ENCODE assay signal across 23 cellular contexts in genomic region chr3:3316523-3316922, GRCh38.
"Had no signal": no experiment of that assay in that cellular context is flagged by ENCODE, and none has a peak within 500 bp of the region (broad histone marks: within the 10 kb centered on the region; RNA-seq: fewer than 3 reads in every experiment).

No MANE protein-coding gene starts in this region.

- H2AFZ ChIP-seq: neural progenitor cell had no signal

- H3K36me3 ChIP-seq: heart left ventricle, neural progenitor cell, ovary, right atrium auricular region, sigmoid colon, tibial nerve had no signal

- H3K4me1 Mint-ChIP-seq: neural progenitor cell; stimulated activated naive B cell treated with anti-CD40 and anti-IgM and Interleukin-4, amounts not matched to agents 10 μg/mL and 1 μg/mL and 100 μg/mL, for 72 hours; stimulated activated naive CD8-positive, alpha-beta T cell treated with anti-CD3 and anti-CD28 coated beads, Interleukin-15, amount 100 ng/mL, for 72 hours had no signal

- H3K27me3 ChIP-seq: heart left ventricle, neural progenitor cell, ovary, right atrium auricular region, sigmoid colon, testis, tibial nerve had no signal

- DNase-seq: effector CD4-positive, alpha-beta T cell; endodermal cell; heart left ventricle; hypothalamus; kidney glomerular epithelial cell; mucosa of descending colon; nucleus accumbens; ovary; sigmoid colon; stimulated activated CD4-positive, alpha-beta T cell treated with anti-CD3 and anti-CD28 coated beads, Interleukin-2, amount 100 ng/mL, for 24 hours; stimulated activated CD4-positive, alpha-beta T cell treated with anti-CD3 and anti-CD28 coated beads, Interleukin-4, amount 100 ng/mL, for 4 hours; stimulated activated naive B cell treated with anti-CD40 and anti-IgM and Interleukin-4, amounts not matched to agents 10 μg/mL and 1 μg/mL and 100 μg/mL, for 72 hours; stimulated activated naive CD8-positive, alpha-beta T cell treated with anti-CD3 and anti-CD28 coated beads, Interleukin-15, amount 100 ng/mL, for 72 hours; testis had no signal

- H3K4me2 ChIP-seq: neural progenitor cell had no signal

- H3K4me3 Mint-ChIP-seq: endodermal cell; natural killer cell treated with Interleukin-12 subunit alpha and Interleukin-12 subunit beta and Interleukin-15 and Interleukin-18, amount 100 ng/mL, for 72 hours; neural progenitor cell; stimulated activated naive B cell treated with anti-CD40 and anti-IgM and Interleukin-4, amounts not matched to agents 10 μg/mL and 1 μg/mL and 100 μg/mL, for 72 hours; stimulated activated naive CD8-positive, alpha-beta T cell treated with anti-CD3 and anti-CD28 coated beads, Interleukin-15, amount 100 ng/mL, for 72 hours had no signal

- H3K27me3 Mint-ChIP-seq: stimulated activated naive B cell treated with anti-CD40 and anti-IgM and Interleukin-4, amounts not matched to agents 10 μg/mL and 1 μg/mL and 100 μg/mL, for 72 hours; stimulated activated naive CD8-positive, alpha-beta T cell treated with anti-CD3 and anti-CD28 coated beads, Interleukin-15, amount 100 ng/mL, for 72 hours had no signal

- H3K4me1 ChIP-seq: heart left ventricle, right atrium auricular region, sigmoid colon, testis, tibial nerve had no signal

- H3K27ac Mint-ChIP-seq: endodermal cell; natural killer cell treated with Interleukin-12 subunit alpha and Interleukin-12 subunit beta and Interleukin-15 and Interleukin-18, amount 100 ng/mL, for 72 hours; neural progenitor cell; stimulated activated naive B cell treated with anti-CD40 and anti-IgM and Interleukin-4, amounts not matched to agents 10 μg/mL and 1 μg/mL and 100 μg/mL, for 72 hours; stimulated activated naive CD8-positive, alpha-beta T cell treated with anti-CD3 and anti-CD28 coated beads, Interleukin-15, amount 100 ng/mL, for 72 hours had no signal

- H3K9ac ChIP-seq: neural progenitor cell had no signal

- H3K36me3 Mint-ChIP-seq: natural killer cell treated with Interleukin-12 subunit alpha and Interleukin-12 subunit beta and Interleukin-15 and Interleukin-18, amount 100 ng/mL, for 72 hours; neural progenitor cell; stimulated activated naive B cell treated with anti-CD40 and anti-IgM and Interleukin-4, amounts not matched to agents 10 μg/mL and 1 μg/mL and 100 μg/mL, for 72 hours had no signal

- ATAC-seq: heart left ventricle; mucosa of descending colon; natural killer cell treated with Interleukin-12 subunit alpha and Interleukin-12 subunit beta and Interleukin-15 and Interleukin-18, amount 100 ng/mL, for 72 hours; stimulated activated naive B cell treated with anti-CD40 and anti-IgM and Interleukin-4, amounts not matched to agents 10 μg/mL and 1 μg/mL and 100 μg/mL, for 72 hours; stimulated activated naive CD8-positive, alpha-beta T cell treated with anti-CD3 and anti-CD28 coated beads, Interleukin-15, amount 100 ng/mL, for 72 hours had no signal

- H3K4me3 ChIP-seq: coronary artery, heart left ventricle, mucosa of descending colon, neural progenitor cell, ovary, right atrium auricular region, sigmoid colon, skin epidermis, testis, tibial nerve had no signal

- FAIRE-seq: endothelial cell of umbilical vein, frontal cortex, islet of Langerhans had no signal

- H3K27ac ChIP-seq: coronary artery, heart left ventricle, neural progenitor cell, ovary, right atrium auricular region, sigmoid colon, skin epidermis, testis, tibial nerve had no signal

- H3K9me3 ChIP-seq: mucosa of descending colon, ovary, right atrium auricular region, sigmoid colon, testis had no signal
